8 cellular contexts compared by ENCODE assay signal in genomic region chr16:67028555-67029248, GRCh38. TPM values are rescaled to one million over a fixed set of nuclear protein-coding genes. Genes with fewer than 3 reads are reported as not detected.
A peak's percentile ranks its signal among the peaks of the same experiment; 100 is the strongest.
DNase-seq lines count a peak whose midpoint lies in the region; ATAC-seq, FAIRE-seq and TF ChIP-seq lines count a peak whose summit lies in the region.

Gene CBFB (plus strand): TSS chr16:67029149. CDS start chr16:67029408, 259 bp downstream.

- in situ Hi-C loops in GM13976 (cut with MboI; ENCODE audit: low sequenced_read_pairs, unreplicated experiment) = no loop called here

- ATAC-seq in HG02840 (IDR thresholded peaks at IDR 0.05; ENCODE audit: low FRiP score, unreplicated experiment) = peak; percentile 66

- H3K36me3 ChIP-seq in right atrium auricular region = no peaks in the 10 kb centered on the region

- DNase-seq in GM13976 (ENCODE audit: low spot score) (peak; percentile 98), NCI-H146 treated with DMSO at 0.1 percent for 48 hours (lab: John Stamatoyannopoulos, UW; ENCODE audit: unreplicated experiment) (peak; percentile 65), T-helper 2 cell (peak; percentile 84 to 97 (median 91)), right atrium auricular region (ENCODE audit: low spot score) (peak; percentile 91), pulmonary artery endothelial cell (ENCODE audit: low read depth, low spot score) (peak; percentile 68), urothelium cell line (ENCODE audit: low spot score) (peak; percentile 99)

- peaks cover 0 to 30% of the 10 kb centered on the region in 2 donors for H3K4me1 ChIP-seq in right atrium auricular region

- no peak for FAIRE-seq in urothelium cell line (lab: Jason Lieb, UNC)

- TF ChIP-seq CTCF in GM13976 (IDR thresholded peaks at IDR 0.05; ENCODE audit: borderline replicate concordance, control extremely low read depth, extremely low read depth, insufficient read depth, missing control alignments) = no peak
- no peak for TF ChIP-seq CTCF in right atrium auricular region (IDR thresholded peaks at IDR 0.05)

- peak within 1 kb of the TSS; percentile 62 to 93 for H3K4me3 ChIP-seq in right atrium auricular region

- H3K27me3 ChIP-seq in right atrium auricular region = no peaks in the 10 kb centered on the region

- H3K9me3 ChIP-seq in right atrium auricular region = no peaks in the 10 kb centered on the region

- H3K27ac ChIP-seq in angular gyrus (ENCODE audit: low read depth, low read length) (peak within 1 kb of the TSS; percentile 97), right atrium auricular region (peak within 1 kb of the TSS; percentile 95 to 97)

RNA-seq across cellular contexts. Expression of gene CBFB, which starts in this region (rescaled TPM):
- total RNA-seq in right atrium auricular region = 10 to 100 TPM; 25.7 to 49.3 TPM
- 86.0 and 148 TPM in 2 replicates for total RNA-seq in pulmonary artery endothelial cell

Comparison
In these comparisons a context has a peak if more than half of its experiments do, and no peak if none do; other contexts are left out.
1. Peak in every context shown above with its lines: DNase-seq, ATAC-seq, H3K4me3 ChIP-seq and H3K27ac ChIP-seq.